8 cellular contexts compared by ENCODE assay signal in genomic region chr6:31791324-31792089, GRCh38. TPM values are rescaled to one million over a fixed set of nuclear protein-coding genes. Genes with fewer than 3 reads are reported as not detected.
DNase-seq lines count a peak whose midpoint lies in the region; ATAC-seq and TF ChIP-seq lines count a peak whose summit lies in the region.

No MANE protein-coding gene starts in this region.

- H3K27ac ChIP-seq in foreskin keratinocyte = no peak overlapping the region
- peak overlapping the region in 3 of 8 donors; percentile 11 to 59 (median 23) for H3K27ac ChIP-seq in spleen
- H3K27ac ChIP-seq in suprapubic skin = no peak overlapping the region

- in situ Hi-C loops in ACHN (cut with HindIII; ENCODE audit: low pct_ligation_motif_present, low pct_unique_long_range_greater_than_20kb, low sequenced_read_pairs) = no loop called here

- peak; percentile 18 for ATAC-seq in foreskin keratinocyte

- POLR2A ChIA-PET in activated CD4-positive, alpha-beta memory T cell treated with anti-CD3 and anti-CD28 coated beads for 36 hours (lab: Charles Lee) = interaction anchor here (1.0 to 1.3 kb wide), 2 partner anchors 42 to 116 kb away, joined by 3 to 5 read pairs; no protein-coding TSS in a partner anchor

- H3K9me3 ChIP-seq in spleen (no peaks in the 10 kb centered on the region), suprapubic skin (no peaks in the 10 kb centered on the region)

- CTCF ChIA-PET in activated CD4-positive, alpha-beta memory T cell treated with anti-CD3 and anti-CD28 coated beads for 36 hours (lab: Charles Lee) = interaction anchor here (0.6 to 2.6 kb wide), 17 partner anchors 8 to 250 kb away, joined by 3 to 18 read pairs (median 6); partner anchors contain the start of genes CLIC1, HSPA1B, LSM2 and MSH5

- peaks cover 28% of the 10 kb centered on the region for H3K36me3 Mint-ChIP-seq in activated CD4-positive, alpha-beta memory T cell treated with anti-CD3 and anti-CD28 coated beads for 36 hours
- peaks cover 29% of the 10 kb centered on the region for H3K36me3 Mint-ChIP-seq in activated T-helper 1 cell treated with anti-CD3 and anti-CD28 coated beads, Interleukin-12 subunit alpha, Interleukin-12 subunit beta, Interleukin-2, Interleukin-4 antibody, amounts not matched to agents 30 ng/mL and 10 ng/mL and 1 ng/mL, durations not matched to agents 14 hours and 24 hours and 36 hours (ENCODE audit: low read depth)

- intact Hi-C loops in activated CD4-positive, alpha-beta memory T cell treated with anti-CD3 and anti-CD28 coated beads for 36 hours (cut with micrococcal nuclease) = no loop called here
- intact Hi-C loops in spleen (cut with DNase I; ENCODE audit: low total_unique reads) = loop anchor here (10.0 kb wide), 1 partner anchor 57 kb away; the partner anchor contains the start of gene CLIC1
- intact Hi-C loops in activated T-helper 1 cell treated with anti-CD3 and anti-CD28 coated beads, Interleukin-12 subunit alpha, Interleukin-12 subunit beta, Interleukin-2, Interleukin-4 antibody, amounts not matched to agents 30 ng/mL and 10 ng/mL and 1 ng/mL, durations not matched to agents 14 hours and 24 hours and 36 hours (cut with micrococcal nuclease) = no loop called here

- no peak for TF ChIP-seq POLR2A in spleen (IDR thresholded peaks at IDR 0.05)
- TF ChIP-seq POLR2A in suprapubic skin (IDR thresholded peaks at IDR 0.05) = no peak

- H3K36me3 ChIP-seq in spleen (peaks cover 0 to 58% (median 14%) of the 10 kb centered on the region in 6 donors), suprapubic skin (peaks cover 45% of the 10 kb centered on the region)

- no peak for TF ChIP-seq EP300 in suprapubic skin (IDR thresholded peaks at IDR 0.05)

- WGBS in spleen, 5 donors = 69 to 77% (median 74%) methylated on average over 10 to 12 of the region's 12 CpGs
- WGBS in suprapubic skin = 64% methylated on average over 11 of the region's 12 CpGs

- DNase-seq in ACHN (peak; percentile 45), DMS114 treated with DMSO at 0.1 percent for 48 hours (lab: John Stamatoyannopoulos, UW; ENCODE audit: unreplicated experiment) (peak; percentile 87), NCI-H1092 treated with DMSO at 0.1 percent for 48 hours (lab: John Stamatoyannopoulos, UW) (peak; percentile 40), foreskin keratinocyte (no peak), spleen (no peak), suprapubic skin (ENCODE audit: low spot score in 2 of 2) (no peak)
- peak; percentile 50 for DNase-seq in activated CD4-positive, alpha-beta memory T cell treated with anti-CD3 and anti-CD28 coated beads for 36 hours
- no peak for DNase-seq in activated T-helper 1 cell treated with anti-CD3 and anti-CD28 coated beads, Interleukin-12 subunit alpha, Interleukin-12 subunit beta, Interleukin-2, Interleukin-4 antibody, amounts not matched to agents 30 ng/mL and 10 ng/mL and 1 ng/mL, durations not matched to agents 14 hours and 24 hours and 36 hours (ENCODE audit: low spot score)

- peak; percentile 66 for TF ChIP-seq CTCF in foreskin keratinocyte (conservative IDR thresholded peaks at IDR 0.05)
- peak in 7 of 11 experiments; percentile 43 to 60 (median 48) for TF ChIP-seq CTCF in spleen (IDR thresholded peaks at IDR 0.05 in 8 of 11, conservative IDR thresholded peaks at IDR 0.05 in 3 of 11)
- peak in 1 of 2 donors; percentile 54 for TF ChIP-seq CTCF in suprapubic skin (IDR thresholded peaks at IDR 0.05)

- no peaks in the 10 kb centered on the region for H3K27me3 Mint-ChIP-seq in activated CD4-positive, alpha-beta memory T cell treated with anti-CD3 and anti-CD28 coated beads for 36 hours
- no peaks in the 10 kb centered on the region for H3K27me3 Mint-ChIP-seq in activated T-helper 1 cell treated with anti-CD3 and anti-CD28 coated beads, Interleukin-12 subunit alpha, Interleukin-12 subunit beta, Interleukin-2, Interleukin-4 antibody, amounts not matched to agents 30 ng/mL and 10 ng/mL and 1 ng/mL, durations not matched to agents 14 hours and 24 hours and 36 hours (ENCODE audit: insufficient read depth)

- H3K9me3 Mint-ChIP-seq in activated CD4-positive, alpha-beta memory T cell treated with anti-CD3 and anti-CD28 coated beads for 36 hours = no peaks in the 10 kb centered on the region
- H3K9me3 Mint-ChIP-seq in activated T-helper 1 cell treated with anti-CD3 and anti-CD28 coated beads, Interleukin-12 subunit alpha, Interleukin-12 subunit beta, Interleukin-2, Interleukin-4 antibody, amounts not matched to agents 30 ng/mL and 10 ng/mL and 1 ng/mL, durations not matched to agents 14 hours and 24 hours and 36 hours = no peaks in the 10 kb centered on the region

- H3K4me1 Mint-ChIP-seq in activated CD4-positive, alpha-beta memory T cell treated with anti-CD3 and anti-CD28 coated beads for 36 hours (ENCODE audit: low read depth) = peaks cover 31% of the 10 kb centered on the region
- peaks cover 22% of the 10 kb centered on the region for H3K4me1 Mint-ChIP-seq in activated T-helper 1 cell treated with anti-CD3 and anti-CD28 coated beads, Interleukin-12 subunit alpha, Interleukin-12 subunit beta, Interleukin-2, Interleukin-4 antibody, amounts not matched to agents 30 ng/mL and 10 ng/mL and 1 ng/mL, durations not matched to agents 14 hours and 24 hours and 36 hours (ENCODE audit: low read depth)

- H3K27ac Mint-ChIP-seq in activated CD4-positive, alpha-beta memory T cell treated with anti-CD3 and anti-CD28 coated beads for 36 hours = peak overlapping the region; percentile 55
- H3K27ac Mint-ChIP-seq in activated T-helper 1 cell treated with anti-CD3 and anti-CD28 coated beads, Interleukin-12 subunit alpha, Interleukin-12 subunit beta, Interleukin-2, Interleukin-4 antibody, amounts not matched to agents 30 ng/mL and 10 ng/mL and 1 ng/mL, durations not matched to agents 14 hours and 24 hours and 36 hours = no peak overlapping the region

- H3K4me3 ChIP-seq in spleen (no peak overlapping the region), suprapubic skin (no peak overlapping the region)

- no peak overlapping the region for H3K4me3 Mint-ChIP-seq in activated CD4-positive, alpha-beta memory T cell treated with anti-CD3 and anti-CD28 coated beads for 36 hours
- no peak overlapping the region for H3K4me3 Mint-ChIP-seq in activated T-helper 1 cell treated with anti-CD3 and anti-CD28 coated beads, Interleukin-12 subunit alpha, Interleukin-12 subunit beta, Interleukin-2, Interleukin-4 antibody, amounts not matched to agents 30 ng/mL and 10 ng/mL and 1 ng/mL, durations not matched to agents 14 hours and 24 hours and 36 hours

- peaks cover 4% of the 10 kb centered on the region for H3K4me1 ChIP-seq in foreskin keratinocyte
- peaks cover 9 to 85% (median 59%) of the 10 kb centered on the region in 6 donors for H3K4me1 ChIP-seq in spleen
- peaks cover 36% of the 10 kb centered on the region for H3K4me1 ChIP-seq in suprapubic skin

- H3K27me3 ChIP-seq in foreskin keratinocyte (no peaks in the 10 kb centered on the region), spleen (replicated peaks in 1 of 7) (no peaks in the 10 kb centered on the region), suprapubic skin (no peaks in the 10 kb centered on the region)

RNA-seq across cellular contexts. Expression of gene VARS1, which starts 4.0 kb away (rescaled TPM):
- total RNA-seq in activated CD4-positive, alpha-beta memory T cell treated with anti-CD3 and anti-CD28 coated beads for 36 hours = 100 to 1,000 TPM; 141 to 153 TPM
- total RNA-seq in foreskin keratinocyte (127 and 141 TPM in 2 replicates), spleen (10 to 100 TPM; 32.4 to 97.3 (median 62.5) TPM), suprapubic skin (10 to 100 TPM; 48.8 to 60.0 (median 59.1) TPM)
- polyA plus RNA-seq in foreskin keratinocyte (91.6 and 96.7 TPM in 2 replicates), spleen (10 to 100 TPM; 31.1 to 49.0 (median 38.3) TPM)
- 150 and 161 TPM in 2 replicates for total RNA-seq in activated T-helper 1 cell treated with anti-CD3 and anti-CD28 coated beads, Interleukin-12 subunit alpha, Interleukin-12 subunit beta, Interleukin-2, Interleukin-4 antibody, amounts not matched to agents 30 ng/mL and 10 ng/mL and 1 ng/mL, durations not matched to agents 14 hours and 24 hours and 36 hours

RNA-seq across cellular contexts. Expression of gene VWA7, which starts 14.4 kb away (rescaled TPM):
- total RNA-seq in activated CD4-positive, alpha-beta memory T cell treated with anti-CD3 and anti-CD28 coated beads for 36 hours = 1 to 10 TPM; 2.0 to 2.1 TPM
- total RNA-seq in foreskin keratinocyte (0.34 and 0.46 TPM in 2 replicates), spleen (1 to 10 TPM in 4 of 7 donors, under 1 TPM in 2, not detected in 1; 0.68 to 2.6 (median 1.3) TPM), suprapubic skin (1 to 10 TPM; 1.3 to 3.3 (median 2.3) TPM)
- polyA plus RNA-seq in foreskin keratinocyte (0.25 and 0.38 TPM in 2 replicates), spleen (1 to 10 TPM in 1 of 3 donors, under 1 TPM in 2; 0.09 to 1.2 (median 0.11) TPM)
- 2.9 and 5.0 TPM in 2 replicates for total RNA-seq in activated T-helper 1 cell treated with anti-CD3 and anti-CD28 coated beads, Interleukin-12 subunit alpha, Interleukin-12 subunit beta, Interleukin-2, Interleukin-4 antibody, amounts not matched to agents 30 ng/mL and 10 ng/mL and 1 ng/mL, durations not matched to agents 14 hours and 24 hours and 36 hours

RNA-seq across cellular contexts. Expression of gene LSM2, which starts 15.3 kb away (rescaled TPM):
- 100 to 1,000 TPM; 142 to 143 TPM for total RNA-seq in activated CD4-positive, alpha-beta memory T cell treated with anti-CD3 and anti-CD28 coated beads for 36 hours
- total RNA-seq in foreskin keratinocyte = 107 and 115 TPM in 2 replicates
- polyA plus RNA-seq in foreskin keratinocyte = 139 and 152 TPM in 2 replicates
- 10 to 100 TPM; 35.9 to 54.4 (median 42.9) TPM for total RNA-seq in spleen
- 10 to 100 TPM; 74.5 to 98.9 (median 80.4) TPM for polyA plus RNA-seq in spleen
- 136 and 137 TPM in 2 replicates for total RNA-seq in activated T-helper 1 cell treated with anti-CD3 and anti-CD28 coated beads, Interleukin-12 subunit alpha, Interleukin-12 subunit beta, Interleukin-2, Interleukin-4 antibody, amounts not matched to agents 30 ng/mL and 10 ng/mL and 1 ng/mL, durations not matched to agents 14 hours and 24 hours and 36 hours
- total RNA-seq in suprapubic skin = 10 to 100 TPM; 21.7 to 39.5 (median 30.2) TPM

RNA-seq across cellular contexts. Expression of gene HSPA1L, which starts 23.6 kb away (rescaled TPM):
- total RNA-seq in activated CD4-positive, alpha-beta memory T cell treated with anti-CD3 and anti-CD28 coated beads for 36 hours = 1 to 10 TPM; 2.0 TPM
- total RNA-seq in foreskin keratinocyte (0.46 and 0.58 TPM in 2 replicates), spleen (1 to 10 TPM; 2.6 to 3.7 (median 3.1) TPM), suprapubic skin (1 to 10 TPM in 3 of 4 donors, under 1 TPM in 1; 0.83 to 3.1 (median 1.8) TPM)
- polyA plus RNA-seq in foreskin keratinocyte (0.30 and 0.57 TPM in 2 replicates), spleen (1 to 10 TPM in 2 of 3 donors, under 1 TPM in 1; 0.93 to 1.9 (median 1.0) TPM)
- 2.2 and 2.9 TPM in 2 replicates for total RNA-seq in activated T-helper 1 cell treated with anti-CD3 and anti-CD28 coated beads, Interleukin-12 subunit alpha, Interleukin-12 subunit beta, Interleukin-2, Interleukin-4 antibody, amounts not matched to agents 30 ng/mL and 10 ng/mL and 1 ng/mL, durations not matched to agents 14 hours and 24 hours and 36 hours

RNA-seq across cellular contexts. Expression of gene HSPA1A, which starts 23.8 kb away (rescaled TPM):
- total RNA-seq in activated CD4-positive, alpha-beta memory T cell treated with anti-CD3 and anti-CD28 coated beads for 36 hours = 10 to 100 TPM; 68.5 to 69.9 TPM
- total RNA-seq in foreskin keratinocyte (128 and 194 TPM in 2 replicates), spleen (100 to 1,000 TPM in 6 of 7 donors, 10 to 100 TPM in 1; 97.7 to 384 (median 127) TPM), suprapubic skin (100 to 1,000 TPM; 200 to 464 (median 408) TPM)
- polyA plus RNA-seq in foreskin keratinocyte (108 and 166 TPM in 2 replicates), spleen (10 to 100 TPM; 16.4 to 58.5 (median 27.7) TPM)
- 173 and 175 TPM in 2 replicates for total RNA-seq in activated T-helper 1 cell treated with anti-CD3 and anti-CD28 coated beads, Interleukin-12 subunit alpha, Interleukin-12 subunit beta, Interleukin-2, Interleukin-4 antibody, amounts not matched to agents 30 ng/mL and 10 ng/mL and 1 ng/mL, durations not matched to agents 14 hours and 24 hours and 36 hours

Comparison
In these comparisons a context has a peak if more than half of its experiments do, and no peak if none do; other contexts are left out.
1. DNase-seq: peak in ACHN (single experiment), DMS114 treated with DMSO at 0.1 percent for 48 hours (single experiment), NCI-H1092 treated with DMSO at 0.1 percent for 48 hours (single experiment) and activated CD4-positive, alpha-beta memory T cell treated with anti-CD3 and anti-CD28 coated beads for 36 hours (single experiment); none in foreskin keratinocyte (0 of 2), spleen (single experiment), activated T-helper 1 cell treated with anti-CD3 and anti-CD28 coated beads, Interleukin-12 subunit alpha, Interleukin-12 subunit beta, Interleukin-2, Interleukin-4 antibody, amounts not matched to agents 30 ng/mL and 10 ng/mL and 1 ng/mL, durations not matched to agents 14 hours and 24 hours and 36 hours (single experiment) and suprapubic skin (0 of 2).